ENCODE assay signal across 19 cellular contexts in the genomic region with DNA sequence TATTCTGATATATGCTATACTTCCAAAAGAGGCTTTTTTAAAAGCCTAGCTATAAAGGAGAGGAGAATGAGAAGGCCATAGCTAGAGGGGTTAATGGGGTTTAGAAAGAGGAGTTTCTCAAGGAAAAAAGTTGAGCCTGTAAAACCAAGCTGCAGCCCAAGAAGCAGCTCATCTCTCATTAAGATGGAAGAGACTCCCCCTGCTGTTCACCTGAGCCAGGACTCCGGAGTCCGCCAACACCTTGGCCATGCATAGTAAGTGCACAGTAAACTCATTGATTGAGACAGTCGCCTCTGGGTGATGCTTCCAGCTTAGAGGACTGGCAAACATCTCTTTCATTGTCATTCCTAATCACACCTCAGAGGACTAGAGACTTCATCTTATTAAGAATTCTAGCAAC. TPM values are rescaled to one million over a fixed set of nuclear protein-coding genes. Genes with fewer than 3 reads are reported as not detected.
DNase-seq lines count a peak whose midpoint lies in the region; ATAC-seq and TF ChIP-seq lines count a peak whose summit lies in the region.
"Had no signal": no experiment of that assay in that cellular context is flagged by ENCODE, and none has a peak within 500 bp of the region (broad histone marks: within the 10 kb centered on the region; RNA-seq: fewer than 3 reads in every experiment).

No MANE protein-coding gene starts in this region.

- no peak overlapping the region for H2AFZ ChIP-seq in mammary epithelial cell (ENCODE audit: low read depth, low read length)
- H2AFZ ChIP-seq in Loucy (ENCODE audit: low read length) = no peak overlapping the region

- no peak for TF ChIP-seq CTCF in MCF 10A (IDR thresholded peaks at IDR 0.05; ENCODE audit: unreplicated experiment)
- no peak for TF ChIP-seq CTCF in mammary epithelial cell (conservative IDR thresholded peaks at IDR 0.05 in 1 of 2, IDR thresholded peaks at IDR 0.05 in 1 of 2; ENCODE audit: extremely low read depth in 1 of 2, insufficient read depth in 1 of 2, low read depth in 1 of 2, low read length in 2 of 2)
- TF ChIP-seq CTCF in Loucy (conservative IDR thresholded peaks at IDR 0.05; ENCODE audit: low read length) = peak; percentile 54
- peak; percentile 81 for TF ChIP-seq CTCF in endodermal cell (conservative IDR thresholded peaks at IDR 0.05)

- H3K27me3 Mint-ChIP-seq in MCF 10A (ENCODE audit: insufficient read depth, unreplicated experiment) (no peaks in the 10 kb centered on the region), endodermal cell (ENCODE audit: insufficient read depth) (no peaks in the 10 kb centered on the region)

- DNase-seq in MCF 10A (ENCODE audit: unreplicated experiment) = peak; percentile 4
- DNase-seq in mammary epithelial cell = no peak
- DNase-seq in endodermal cell = peak; percentile 78
- no peak for DNase-seq in HAP-1 (ENCODE audit: low spot score in 2 of 2)
- no peak for DNase-seq in activated CD4-positive, alpha-beta T cell treated with anti-CD3 and anti-CD28 coated beads, Interleukin-2, amount 50 U/mL, for 1 hour
- DNase-seq in NAMALWA (ENCODE audit: low spot score) = no peak
- DNase-seq: activated effector memory CD4-positive, alpha-beta T cell treated with Interleukin-2 at 50 U/mL for 16 hours; CD8-positive, alpha-beta memory T cell; GOT3; left ventricle myocardium superior; NCI-H2081; ovary; SHP77; stimulated activated naive CD8-positive, alpha-beta T cell treated with anti-CD3 and anti-CD28 coated beads, Interleukin-15, Interleukin-2, amounts not matched to agents 100 U/mL and 50 U/mL, for 24 hours; upper lobe of right lung had no signal

- H3K36me3 ChIP-seq in mammary epithelial cell (ENCODE audit: insufficient read depth, low read length) = no peaks in the 10 kb centered on the region
- H3K36me3 ChIP-seq in Loucy (ENCODE audit: insufficient read depth, low read length) = no peaks in the 10 kb centered on the region
- no peaks in the 10 kb centered on the region for H3K36me3 ChIP-seq in endodermal cell (ENCODE audit: control insufficient read depth, insufficient read depth, low read length)
- H3K36me3 ChIP-seq in HAP-1 (replicated peaks) = no peaks in the 10 kb centered on the region
- H3K36me3 ChIP-seq: ovary, upper lobe of right lung had no signal

- dilution Hi-C loops in mammary epithelial cell (cut with HindIII; ENCODE audit: low sequenced_read_pairs) = no loop called here

- H3K79me2 ChIP-seq in mammary epithelial cell (ENCODE audit: insufficient read depth, low read length) = no peaks in the 10 kb centered on the region
- H3K79me2 ChIP-seq in Loucy (ENCODE audit: insufficient read depth, low read length) = no peaks in the 10 kb centered on the region

- H3K4me3 ChIP-seq in mammary epithelial cell (replicated peaks in 1 of 3; ENCODE audit: insufficient read depth in 1 of 3, low read depth in 2 of 3, low read length in 3 of 3) = no peak overlapping the region
- no peak overlapping the region for H3K4me3 ChIP-seq in Loucy (ENCODE audit: low read length, poor library complexity, severe bottlenecking)
- no peak overlapping the region for H3K4me3 ChIP-seq in endodermal cell (ENCODE audit: low read length)
- no peak overlapping the region for H3K4me3 ChIP-seq in HAP-1
- H3K4me3 ChIP-seq: ovary, upper lobe of right lung had no signal

- H3K9me2 ChIP-seq in Loucy (replicated peaks; ENCODE audit: low read depth, low read length) = no peaks in the 10 kb centered on the region

- H3K4me1 ChIP-seq in mammary epithelial cell (ENCODE audit: insufficient read depth, low read length) = no peaks in the 10 kb centered on the region
- peaks cover 9% of the 10 kb centered on the region for H3K4me1 ChIP-seq in Loucy (ENCODE audit: insufficient read depth, low read length, poor library complexity, severe bottlenecking)
- no peaks in the 10 kb centered on the region for H3K4me1 ChIP-seq in endodermal cell (ENCODE audit: control insufficient read depth, insufficient read depth, low read length)
- no peaks in the 10 kb centered on the region for H3K4me1 ChIP-seq in HAP-1
- H3K4me1 ChIP-seq: upper lobe of right lung had no signal

- H3K9ac ChIP-seq in mammary epithelial cell (ENCODE audit: insufficient read depth, low read length) (no peak overlapping the region), Loucy (ENCODE audit: low read depth, low read length, poor library complexity, severe bottlenecking) (no peak overlapping the region), endodermal cell (ENCODE audit: extremely low read depth, low read length, poor library complexity, severe bottlenecking) (no peak overlapping the region)

- in situ Hi-C loops in mammary epithelial cell (cut with MboI; ENCODE audit: low sequenced_read_pairs in 2 of 2) = no loop called here
- in situ Hi-C loops in HAP-1 (cut with MboI; ENCODE audit: low sequenced_read_pairs) = no loop called here

- no peaks in the 10 kb centered on the region for H3F3A ChIP-seq in Loucy (ENCODE audit: low read depth)

- H3K9me3 ChIP-seq in mammary epithelial cell (replicated peaks; ENCODE audit: insufficient read depth, low read length) (no peaks in the 10 kb centered on the region), Loucy (ENCODE audit: insufficient read depth, low read depth, low read length) (no peaks in the 10 kb centered on the region), endodermal cell (ENCODE audit: control insufficient read depth, low read length) (peaks cover under 1% of the 10 kb centered on the region), HAP-1 (no peaks in the 10 kb centered on the region)
- H3K9me3 ChIP-seq: ovary, upper lobe of right lung had no signal

- no peaks in the 10 kb centered on the region for H3K36me3 Mint-ChIP-seq in MCF 10A (ENCODE audit: insufficient read depth, unreplicated experiment)
- H3K36me3 Mint-ChIP-seq in endodermal cell (ENCODE audit: low read depth) = peaks cover 50% of the 10 kb centered on the region
- H3K36me3 Mint-ChIP-seq: CD8-positive, alpha-beta memory T cell had no signal

- ATAC-seq in GM18861 (IDR thresholded peaks at IDR 0.05; ENCODE audit: unreplicated experiment) = no peak
- ATAC-seq: left ventricle myocardium superior; stimulated activated naive CD8-positive, alpha-beta T cell treated with anti-CD3 and anti-CD28 coated beads, Interleukin-15, Interleukin-2, amounts not matched to agents 100 U/mL and 50 U/mL, for 24 hours; upper lobe of right lung had no signal

- no peak overlapping the region for H3K4me3 Mint-ChIP-seq in MCF 10A (ENCODE audit: unreplicated experiment)
- no peak overlapping the region for H3K4me3 Mint-ChIP-seq in endodermal cell
- H3K4me3 Mint-ChIP-seq: CD8-positive, alpha-beta memory T cell had no signal

- no TSS peak for BruUV-seq in MCF 10A (replicated peaks; lab: Mats Ljungman, UMichigan)
- BruUV-seq in mammary epithelial cell (replicated peaks; lab: Mats Ljungman, UMichigan) = no TSS peak

- intact Hi-C loops in MCF 10A (cut with micrococcal nuclease) = no loop called here
- intact Hi-C loops in mammary epithelial cell (cut with micrococcal nuclease) = no loop called here

- H4K20me1 ChIP-seq in mammary epithelial cell (ENCODE audit: insufficient read depth, low read length) (no peaks in the 10 kb centered on the region), Loucy (ENCODE audit: insufficient read depth, low read length, poor library complexity, severe bottlenecking) (no peaks in the 10 kb centered on the region)

- 44% methylated on average over 3 of the region's 3 CpGs for WGBS in mammary epithelial cell (ENCODE audit: low coverage, missing lambda C conversion rate)
- 73 to 78% methylated on average over 2 to 3 of the region's 3 CpGs for WGBS in endodermal cell (ENCODE audit: insufficient coverage in 1 of 2, insufficient read length in 1 of 2), 2 experiments

- POLR2A ChIA-PET in MCF 10A (lab: Yijun Ruan, JAX) = no interaction called here

- CTCF ChIA-PET in MCF 10A (lab: Yijun Ruan, JAX) = no interaction called here
- CTCF ChIA-PET in mammary epithelial cell (lab: Charles Lee; ENCODE audit: low non-redundant PET) = interaction anchor here (0.6 kb wide), 1 partner anchor 677 kb away, joined by 4 read pairs; no protein-coding TSS in a partner anchor

- H3K27ac ChIP-seq in mammary epithelial cell (ENCODE audit: insufficient read depth, low read depth, low read length) (no peak overlapping the region), endodermal cell (ENCODE audit: low read depth, low read length) (no peak overlapping the region)
- H3K27ac ChIP-seq: ovary, upper lobe of right lung had no signal

- H3K27me3 ChIP-seq in mammary epithelial cell (ENCODE audit: insufficient read depth, low read length) (no peaks in the 10 kb centered on the region), Loucy (ENCODE audit: insufficient read depth, low read length, poor library complexity, severe bottlenecking) (no peaks in the 10 kb centered on the region), endodermal cell (ENCODE audit: control insufficient read depth, insufficient read depth, low read length, poor library complexity, severe bottlenecking) (no peaks in the 10 kb centered on the region), HAP-1 (ENCODE audit: low read depth) (no peaks in the 10 kb centered on the region)
- H3K27me3 ChIP-seq: ovary had no signal

- H3K4me1 Mint-ChIP-seq in MCF 10A (ENCODE audit: insufficient read depth, unreplicated experiment) (no peaks in the 10 kb centered on the region), endodermal cell (peaks cover 5% of the 10 kb centered on the region)
- H3K4me1 Mint-ChIP-seq: CD8-positive, alpha-beta memory T cell had no signal

- peaks cover 24% of the 10 kb centered on the region for H3K9me3 Mint-ChIP-seq in MCF 10A (ENCODE audit: unreplicated experiment)
- H3K9me3 Mint-ChIP-seq in endodermal cell = peaks cover 17% of the 10 kb centered on the region

- H3K4me2 ChIP-seq in mammary epithelial cell (ENCODE audit: insufficient read depth, low read depth, low read length) (no peak overlapping the region), Loucy (ENCODE audit: low read depth, low read length, poor library complexity, severe bottlenecking) (no peak overlapping the region)

- no peak overlapping the region for H3K27ac Mint-ChIP-seq in MCF 10A (ENCODE audit: low read depth, unreplicated experiment)
- no peak overlapping the region for H3K27ac Mint-ChIP-seq in endodermal cell
- H3K27ac Mint-ChIP-seq: CD8-positive, alpha-beta memory T cell had no signal

RNA-seq across cellular contexts. Expression of a gene that starts 46.2 kb away (rescaled TPM):
- not detected in 2 replicates for total RNA-seq in MCF 10A (2022)
- under 1 TPM in 1 of 2 donors, not detected in 1; under 0.01 TPM for total RNA-seq in mammary epithelial cell
- 0.26 TPM for polyA plus RNA-seq in mammary epithelial cell
- not detected for polyA minus RNA-seq in mammary epithelial cell
- total RNA-seq in endodermal cell = 10 to 100 TPM; 14.3 to 28.5 TPM
- 4.3 TPM for polyA plus RNA-seq in endodermal cell (2013, experiment 1 of 2)
- 5.0 TPM for polyA plus RNA-seq in endodermal cell (2013, experiment 2 of 2)
- total RNA-seq: CD8-positive, alpha-beta memory T cell; G401; T-helper 1 cell treated with Interleukin-12 subunit alpha and Interleukin-12 subunit beta and Interleukin-4 antibody, amounts not matched to agents 30 ng/mL and 1 ng/mL, for 36 hours had no signal
- polyA plus RNA-seq: CD8-positive, alpha-beta memory T cell had no signal

Comparison
In these comparisons a context has a peak if more than half of its experiments do, and no peak if none do; other contexts are left out.
1. DNase-seq: peak in MCF 10A (single experiment) and endodermal cell (single experiment); none in mammary epithelial cell (single experiment), HAP-1 (0 of 2), activated CD4-positive, alpha-beta T cell treated with anti-CD3 and anti-CD28 coated beads, Interleukin-2, amount 50 U/mL, for 1 hour (single experiment) and NAMALWA (single experiment).
2. CTCF ChIP-seq: peak in Loucy (single experiment) and endodermal cell (single experiment); none in MCF 10A (single experiment) and mammary epithelial cell (0 of 2).
3. RNA of a gene that starts 46.2 kb away (total RNA-seq): 14.3 to 28.5 TPM in endodermal cell; under 0.01 TPM in mammary epithelial cell and not detected in MCF 10A; every median in the first group is over 10 times any median in the second.